Comparison of ENCODE assay signal across 8 cellular contexts in genomic region chr2:134233733-134234135, GRCh38. TPM values are rescaled to one million over a fixed set of nuclear protein-coding genes. Genes with fewer than 3 reads are reported as not detected.
DNase-seq lines count a peak whose midpoint lies in the region; ATAC-seq, FAIRE-seq and TF ChIP-seq lines count a peak whose summit lies in the region.

No MANE protein-coding gene starts in this region.

- ATAC-seq in GM21381 (IDR thresholded peaks at IDR 0.05; ENCODE audit: unreplicated experiment) (peak; percentile 46), HG03439 (IDR thresholded peaks at IDR 0.05; ENCODE audit: unreplicated experiment) (peak; percentile 36)

- no peak for FAIRE-seq in D721Med (lab: Jason Lieb, UNC)

- peak overlapping the region; percentile 26 for H3K27ac ChIP-seq in epithelial cell of prostate

- DNase-seq in GM10266 (ENCODE audit: extremely low spot score) (peak; percentile 30), epithelial cell of prostate (ENCODE audit: low read depth, low spot score) (no peak), DMS79 (lab: John Stamatoyannopoulos, UW) (no peak), ureter (ENCODE audit: low spot score) (no peak), D721Med (ENCODE audit: insufficient read length, low spot score) (no peak)
- no peak for DNase-seq in activated CD8-positive, alpha-beta memory T cell treated with anti-CD3 and anti-CD28 coated beads, Interleukin-2, amount 50 U/mL, for 4 hours

- TF ChIP-seq CTCF in GM10266 (IDR thresholded peaks at IDR 0.05; ENCODE audit: control insufficient read depth, insufficient read depth, low read depth, missing control alignments) = no peak
- TF ChIP-seq CTCF in D721Med (IDR thresholded peaks at IDR 0.05; ENCODE audit: insufficient read depth, missing control alignments) = no peak

RNA-seq across cellular contexts. Expression of gene MGAT5, which starts 20.1 kb away (rescaled TPM):
- total RNA-seq in ureter = 56.3 TPM
